In the genomic region with DNA sequence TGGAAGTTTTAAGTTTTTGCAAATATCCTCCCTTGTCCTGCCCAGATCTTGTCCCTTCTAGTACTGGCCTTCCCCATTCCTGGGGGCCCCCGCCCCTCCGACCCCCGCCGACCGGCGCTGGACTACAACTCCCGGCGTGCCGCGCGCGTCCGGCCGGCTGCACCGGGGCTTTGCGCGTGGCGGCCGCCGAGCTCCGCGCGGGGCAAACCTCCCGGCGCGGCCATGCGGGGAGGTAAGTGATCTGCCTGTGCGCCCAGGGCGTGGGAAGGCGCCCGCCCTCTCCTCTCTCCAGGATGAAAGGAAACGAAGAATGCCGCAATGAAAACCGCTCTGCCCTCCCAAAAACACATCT, we compare ENCODE assay signal across 8 cellular contexts. TPM values are rescaled to one million over a fixed set of nuclear protein-coding genes. Genes with fewer than 3 reads are reported as not detected.
DNase-seq lines count a peak whose midpoint lies in the region; ATAC-seq and TF ChIP-seq lines count a peak whose summit lies in the region.

No MANE protein-coding gene starts in this region.

- no peak for TF ChIP-seq POLR2A in HCT116 (IDR thresholded peaks at IDR 0.05; ENCODE audit: borderline replicate concordance, extremely low read depth, insufficient read depth, insufficient read length)

- CTCF ChIA-PET in HCT116 (lab: Charles Lee): no interaction called here
- CTCF ChIA-PET in activated CD4-positive, alpha-beta T cell treated with anti-CD3 and anti-CD28 coated beads for 36 hours (lab: Charles Lee): interaction anchor here (1.1 to 2.2 kb wide), 3 partner anchors 135 to 157 kb away, joined by 3 to 6 read pairs (median 6); no protein-coding TSS in a partner anchor

- H3K4me3 Mint-ChIP-seq in activated CD4-positive, alpha-beta T cell treated with anti-CD3 and anti-CD28 coated beads for 36 hours: peak overlapping the region; percentile 78

- peak; percentile 61 for DNase-seq in NCI-H748 (lab: John Stamatoyannopoulos, UW; ENCODE audit: unreplicated experiment)
- no peak for DNase-seq in NCI-H748 treated with DMSO at 0.1 percent for 48 hours (lab: John Stamatoyannopoulos, UW)
- no peak for DNase-seq in HCT116 (ENCODE audit: low read depth, low spot score)
- DNase-seq in M059J (ENCODE audit: low read depth): peak; percentile 52
- peak; percentile 71 for DNase-seq in activated CD4-positive, alpha-beta T cell treated with anti-CD3 and anti-CD28 coated beads for 36 hours
- peak; percentile 73 for DNase-seq in coronary artery (ENCODE audit: low spot score)
- DNase-seq in left colon: peak; percentile 53 to 72
- DNase-seq in stimulated activated CD4-positive, alpha-beta T cell treated with anti-CD3 and anti-CD28 coated beads, Interleukin-4, amount 100 ng/mL, for 24 hours: peak; percentile 41

- H3K4me3 ChIP-seq in HCT116 (replicated peaks in 1 of 2; ENCODE audit: low read depth in 1 of 2, low read length in 2 of 2) (peak overlapping the region; percentile 70 to 74), coronary artery (peak overlapping the region; percentile 86)

- RAD21 ChIA-PET in HCT116 (lab: Charles Lee; ENCODE audit: low non-redundant PET in 1 of 2, low total read pairs in 2 of 2, uncharacterized antibody in 2 of 2, unreplicated experiment in 2 of 2): no interaction called here

- H4K20me1 ChIP-seq in HCT116 (ENCODE audit: insufficient read depth): no peaks in the 10 kb centered on the region

- H3K27ac ChIP-seq in HCT116 (ENCODE audit: low read depth, low read length): peak overlapping the region; percentile 93
- H3K27ac ChIP-seq in coronary artery: peak overlapping the region; percentile 84 to 95

- ATAC-seq in HCT116 (peak; percentile 63), left colon (peak; percentile 58)
- peak; percentile 79 for ATAC-seq in activated CD4-positive, alpha-beta T cell treated with anti-CD3 and anti-CD28 coated beads for 36 hours

- no peak overlapping the region for H2AFZ ChIP-seq in HCT116 (ENCODE audit: low read depth, low read length, poor library complexity, severe bottlenecking)

- no TSS peak for BruUV-seq in HCT116 (replicated peaks; lab: Mats Ljungman, UMichigan)

- peaks cover 1% of the 10 kb centered on the region for H3K9me3 Mint-ChIP-seq in activated CD4-positive, alpha-beta T cell treated with anti-CD3 and anti-CD28 coated beads for 36 hours (ENCODE audit: low read depth)

- H3K9ac ChIP-seq in HCT116 (ENCODE audit: low read length): peak overlapping the region; percentile 89

- H3K9me2 ChIP-seq in HCT116 (ENCODE audit: insufficient read depth): no peaks in the 10 kb centered on the region

- H3K4me1 ChIP-seq in HCT116 (ENCODE audit: control insufficient read depth in 1 of 2, insufficient read depth in 2 of 2, low read length in 2 of 2): peaks cover 29 to 55% of the 10 kb centered on the region in 2 experiments

- peaks cover 6% of the 10 kb centered on the region for H3K27me3 Mint-ChIP-seq in activated CD4-positive, alpha-beta T cell treated with anti-CD3 and anti-CD28 coated beads for 36 hours

- H3K79me2 ChIP-seq in HCT116 (ENCODE audit: insufficient read depth, low read length): peaks cover 19% of the 10 kb centered on the region

- H3K27me3 ChIP-seq in HCT116 (ENCODE audit: insufficient read depth, low read length): no peaks in the 10 kb centered on the region

- intact Hi-C loops in HCT116 (cut with micrococcal nuclease) (loop anchor here (2.0 to 5.0 kb wide), 3 partner anchors 46 to 126 kb away; no protein-coding TSS in a partner anchor), left colon (cut with DNase I, micrococcal nuclease) (no loop called here)
- intact Hi-C loops in activated CD4-positive, alpha-beta T cell treated with anti-CD3 and anti-CD28 coated beads for 36 hours (cut with DNase I, micrococcal nuclease): loop anchor here in 1 of 2 experiments (1.0 to 5.0 kb wide), 4 partner anchors 154 to 392 kb away; a partner anchor contains a TSS

- H3K4me2 ChIP-seq in HCT116 (ENCODE audit: low read length): peak overlapping the region; percentile 92

- POLR2A ChIA-PET in HCT116 (lab: Charles Lee): interaction anchor here (0.9 to 1.6 kb wide), 6 partner anchors 33 to 274 kb away, joined by 3 to 5 read pairs (median 3); no protein-coding TSS in a partner anchor
- POLR2A ChIA-PET in activated CD4-positive, alpha-beta T cell treated with anti-CD3 and anti-CD28 coated beads for 36 hours (lab: Charles Lee): no interaction called here

- no peak for TF ChIP-seq CTCF in HCT116 (IDR thresholded peaks at IDR 0.05 in 2 of 3, conservative IDR thresholded peaks at IDR 0.05 in 1 of 3; ENCODE audit: borderline replicate concordance in 1 of 3, insufficient read depth in 1 of 3, low read depth in 2 of 3, low read length in 2 of 3)
- TF ChIP-seq CTCF in coronary artery (IDR thresholded peaks at IDR 0.05): no peak

- H3K36me3 ChIP-seq in HCT116 (ENCODE audit: control insufficient read depth in 1 of 2, insufficient read depth in 2 of 2, low read length in 2 of 2): peaks cover 0 to 10% of the 10 kb centered on the region in 2 experiments; a peak in 1 of 4 replicates

- H3K27ac Mint-ChIP-seq in activated CD4-positive, alpha-beta T cell treated with anti-CD3 and anti-CD28 coated beads for 36 hours: peak overlapping the region; percentile 71

- H3K4me1 Mint-ChIP-seq in activated CD4-positive, alpha-beta T cell treated with anti-CD3 and anti-CD28 coated beads for 36 hours: peaks cover 34% of the 10 kb centered on the region

- peaks cover 0 to 12% of the 10 kb centered on the region in 2 experiments; a peak in 1 of 4 replicates for H3K9me3 ChIP-seq in HCT116 (ENCODE audit: control insufficient read depth in 1 of 2, insufficient read depth in 1 of 2, low read depth in 1 of 2, low read length in 2 of 2)

- no peak for TF ChIP-seq RAD21 in HCT116 (IDR thresholded peaks at IDR 0.05; ENCODE audit: low read depth)

- H3K36me3 Mint-ChIP-seq in activated CD4-positive, alpha-beta T cell treated with anti-CD3 and anti-CD28 coated beads for 36 hours (ENCODE audit: low read depth): no peaks in the 10 kb centered on the region

TF ChIP-seq in HCT116, 20 proteins besides CTCF, POLR2A, EP300 and RAD21:
- no peak for TF ChIP-seq SIN3A (IDR thresholded peaks at IDR 0.05; ENCODE audit: low read depth)
- no peak for TF ChIP-seq ZNF274 (IDR thresholded peaks at IDR 0.05; ENCODE audit: low read depth, low read length)
- TF ChIP-seq, protein P1, sequence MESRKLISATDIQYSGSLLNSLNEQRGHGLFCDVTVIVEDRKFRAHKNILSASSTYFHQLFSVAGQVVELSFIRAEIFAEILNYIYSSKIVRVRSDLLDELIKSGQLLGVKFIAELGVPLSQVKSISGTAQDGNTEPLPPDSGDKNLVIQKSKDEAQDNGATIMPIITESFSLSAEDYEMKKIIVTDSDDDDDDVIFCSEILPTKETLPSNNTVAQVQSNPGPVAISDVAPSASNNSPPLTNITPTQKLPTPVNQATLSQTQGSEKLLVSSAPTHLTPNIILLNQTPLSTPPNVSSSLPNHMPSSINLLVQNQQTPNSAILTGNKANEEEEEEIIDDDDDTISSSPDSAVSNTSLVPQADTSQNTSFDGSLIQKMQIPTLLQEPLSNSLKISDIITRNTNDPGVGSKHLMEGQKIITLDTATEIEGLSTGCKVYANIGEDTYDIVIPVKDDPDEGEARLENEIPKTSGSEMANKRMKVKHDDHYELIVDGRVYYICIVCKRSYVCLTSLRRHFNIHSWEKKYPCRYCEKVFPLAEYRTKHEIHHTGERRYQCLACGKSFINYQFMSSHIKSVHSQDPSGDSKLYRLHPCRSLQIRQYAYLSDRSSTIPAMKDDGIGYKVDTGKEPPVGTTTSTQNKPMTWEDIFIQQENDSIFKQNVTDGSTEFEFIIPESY (IDR thresholded peaks at IDR 0.05; ENCODE audit: extremely low read depth, insufficient replicate concordance, low read length): no peak
- no peak for TF ChIP-seq FOSL1 (IDR thresholded peaks at IDR 0.05; ENCODE audit: low read depth)
- no peak for TF ChIP-seq EGR1 (IDR thresholded peaks at IDR 0.05; ENCODE audit: low read depth)
- TF ChIP-seq TCF7L2 (IDR thresholded peaks at IDR 0.05; ENCODE audit: borderline replicate concordance, extremely low read depth, insufficient read depth, insufficient read length): peak; percentile 82
- TF ChIP-seq, protein P2, sequence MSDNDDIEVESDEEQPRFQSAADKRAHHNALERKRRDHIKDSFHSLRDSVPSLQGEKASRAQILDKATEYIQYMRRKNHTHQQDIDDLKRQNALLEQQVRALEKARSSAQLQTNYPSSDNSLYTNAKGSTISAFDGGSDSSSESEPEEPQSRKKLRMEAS (IDR thresholded peaks at IDR 0.05): peak; percentile 70
- no peak for TF ChIP-seq EZH2phosphoT487 (IDR thresholded peaks at IDR 0.05; ENCODE audit: borderline replicate concordance)
- TF ChIP-seq POLR2AphosphoS5 (IDR thresholded peaks at IDR 0.05; ENCODE audit: low read depth, low read length): peak; percentile 73
- peak; percentile 79 for TF ChIP-seq YY1 (IDR thresholded peaks at IDR 0.05; ENCODE audit: extremely low read depth, insufficient replicate concordance, low read depth, low read length)

RNA-seq across cellular contexts. Expression of a gene that starts 3.2 kb away (rescaled TPM):
- total RNA-seq in HCT116 (2021; ENCODE audit: unreplicated experiment): 14.9 TPM
- polyA plus RNA-seq in HCT116 (2012): 4.8 and 7.6 TPM in 2 replicates
- 0.20 and 2.3 TPM in 2 replicates for total RNA-seq in M059J (2014; rRNA removed; shearing (Covaris generic))
- 1 to 10 TPM; 1.0 to 1.2 TPM for total RNA-seq in activated CD4-positive, alpha-beta T cell treated with anti-CD3 and anti-CD28 coated beads for 36 hours
- 10 to 100 TPM; 24.5 to 29.9 TPM for total RNA-seq in left colon

Comparison
In these comparisons a context has a peak if more than half of its experiments do, and no peak if none do; other contexts are left out.
1. DNase-seq: peak in NCI-H748 (single experiment), M059J (single experiment), activated CD4-positive, alpha-beta T cell treated with anti-CD3 and anti-CD28 coated beads for 36 hours (single experiment), coronary artery (single experiment), left colon (2 of 2) and stimulated activated CD4-positive, alpha-beta T cell treated with anti-CD3 and anti-CD28 coated beads, Interleukin-4, amount 100 ng/mL, for 24 hours (single experiment); none in NCI-H748 treated with DMSO at 0.1 percent for 48 hours (single experiment) and HCT116 (single experiment).
2. Peak in every context shown above with its lines, with median percentiles within 50 percentile points of each other: ATAC-seq.